1 cellular context compared by ENCODE assay signal in genomic region chr17:2364132-2365116, GRCh38.
TF ChIP-seq lines count a peak whose summit lies in the region.

No MANE protein-coding gene starts in this region.

TF ChIP-seq in SK-N-SH, 30 proteins besides CTCF, POLR2A, EP300 and RAD21:
- no peak for TF ChIP-seq ZBTB33 (IDR thresholded peaks at IDR 0.05; ENCODE audit: borderline replicate concordance, low read depth)
- no peak for TF ChIP-seq CHD2 (IDR thresholded peaks at IDR 0.05; ENCODE audit: low read length, partially characterized antibody)
